Comparison of ENCODE assay signal across 2 cellular contexts in genomic region chr19:17577698-17578097, GRCh38.
TF ChIP-seq lines count a peak whose summit lies in the region.

No MANE protein-coding gene starts in this region.

TF ChIP-seq in HCT116, 20 proteins besides CTCF, POLR2A, EP300 and RAD21 (continued from another document):
- no peak for TF ChIP-seq YY1 (IDR thresholded peaks at IDR 0.05; ENCODE audit: extremely low read depth, insufficient replicate concordance, low read depth, low read length)
- TF ChIP-seq REST (IDR thresholded peaks at IDR 0.05; ENCODE audit: low read depth), result no peak
- no peak for TF ChIP-seq EGR1 (IDR thresholded peaks at IDR 0.05; ENCODE audit: low read depth)
- TF ChIP-seq EZH2 (IDR thresholded peaks at IDR 0.05), result no peak
- TF ChIP-seq ZBTB33 (IDR thresholded peaks at IDR 0.05; ENCODE audit: extremely low read depth, insufficient replicate concordance, low read length), result no peak
- TF ChIP-seq, protein P1, sequence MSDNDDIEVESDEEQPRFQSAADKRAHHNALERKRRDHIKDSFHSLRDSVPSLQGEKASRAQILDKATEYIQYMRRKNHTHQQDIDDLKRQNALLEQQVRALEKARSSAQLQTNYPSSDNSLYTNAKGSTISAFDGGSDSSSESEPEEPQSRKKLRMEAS (IDR thresholded peaks at IDR 0.05), result no peak
- TF ChIP-seq POLR2AphosphoS5 (IDR thresholded peaks at IDR 0.05; ENCODE audit: low read depth, low read length), result no peak

TF ChIP-seq in SK-N-SH treated with all-trans-retinoic acid at 6 μM for 48 hours, 23 proteins besides CTCF, POLR2A, EP300 and RAD21 (continued from another document):
- TF ChIP-seq TSHZ2 (CRISPR knock-in tag; IDR thresholded peaks at IDR 0.05) (no peak), GLIS3 (CRISPR knock-in tag; IDR thresholded peaks at IDR 0.05) (no peak)
